11 cellular contexts compared by ENCODE assay signal in genomic region chr7:157224627-157225026, GRCh38.
DNase-seq lines count a peak whose midpoint lies in the region; ATAC-seq and TF ChIP-seq lines count a peak whose summit lies in the region.
"Had no signal": no experiment of that assay in that cellular context is flagged by ENCODE, and none has a peak within 500 bp of the region (broad histone marks: within the 10 kb centered on the region; RNA-seq: fewer than 3 reads in every experiment).

No MANE protein-coding gene starts in this region.

- H3K4me2 ChIP-seq in DOHH2 (ENCODE audit: low read length), result no peak overlapping the region

- H3K9me2 ChIP-seq in DOHH2 (replicated peaks; ENCODE audit: control insufficient read depth, low read length), result no peaks in the 10 kb centered on the region

- H3K79me2 ChIP-seq in DOHH2 (ENCODE audit: control insufficient read depth, low read length), result no peaks in the 10 kb centered on the region

- DNase-seq in M059J (ENCODE audit: low read depth), result peak; percentile 30
- DNase-seq in astrocyte of the hippocampus (ENCODE audit: low read depth, low spot score), result peak; percentile 38
- DNase-seq in medulla oblongata (ENCODE audit: extremely low spot score), result peak; percentile 30
- DNase-seq in ascending aorta (ENCODE audit: low spot score in 2 of 2), result no peak
- no peak for DNase-seq in T-helper 9 cell
- DNase-seq in activated CD8-positive, alpha-beta memory T cell treated with anti-CD3 and anti-CD28 coated beads, Interleukin-2, amount 50 U/mL, for 48 hours, result no peak
- DNase-seq: activated CD4-positive, alpha-beta T cell treated with anti-CD3 and anti-CD28 coated beads for 1 hour; anterior cingulate cortex had no signal

- H3F3A ChIP-seq in DOHH2 (ENCODE audit: control insufficient read depth, insufficient read depth), result 0 out of 2 replicates have a peak, but pooled peaks cover 2% of the 10 kb centered on the region

- H3K9me3 ChIP-seq in DOHH2 (ENCODE audit: control insufficient read depth, insufficient read depth, low read length) (no peaks in the 10 kb centered on the region), ascending aorta (no peaks in the 10 kb centered on the region)

- intact Hi-C loops in ascending aorta (cut with DNase I), result no loop called here

- TF ChIP-seq CTCF in DOHH2 (IDR thresholded peaks at IDR 0.05; ENCODE audit: low read depth, low read length, poor library complexity, severe bottlenecking), result peak; percentile 29
- no peak for TF ChIP-seq CTCF in ascending aorta (IDR thresholded peaks at IDR 0.05)

- H3K36me3 ChIP-seq in DOHH2 (ENCODE audit: control insufficient read depth, low read length) (peaks cover 81% of the 10 kb centered on the region), ascending aorta (peaks cover 11 to 48% of the 10 kb centered on the region in 2 donors)

- H3K4me1 ChIP-seq in DOHH2 (ENCODE audit: control insufficient read depth, low read length) (no peaks in the 10 kb centered on the region), ascending aorta (no peaks in the 10 kb centered on the region)

- H3K27me3 ChIP-seq in DOHH2 (ENCODE audit: control insufficient read depth, low read length), result no peaks in the 10 kb centered on the region
- no peaks in the 10 kb centered on the region for H3K27me3 ChIP-seq in ascending aorta

- H3K27ac ChIP-seq in DOHH2 (ENCODE audit: low read depth, low read length) (no peak overlapping the region), ascending aorta (no peak overlapping the region)

- no peak overlapping the region for H3K4me3 ChIP-seq in DOHH2 (ENCODE audit: low read length)
- H3K4me3 ChIP-seq in ascending aorta, result no peak overlapping the region

- no peaks in the 10 kb centered on the region for H4K20me1 ChIP-seq in DOHH2 (ENCODE audit: control insufficient read depth, insufficient read depth, low read depth, low read length)

- ATAC-seq in HG03196 (IDR thresholded peaks at IDR 0.05; ENCODE audit: unreplicated experiment), result no peak
- ATAC-seq: sciatic nerve had no signal

Comparison
In these comparisons a context has a peak if more than half of its experiments do, and no peak if none do; other contexts are left out.
1. DNase-seq: peak in M059J (single experiment), astrocyte of the hippocampus (single experiment) and medulla oblongata (single experiment); none in ascending aorta (0 of 2), T-helper 9 cell (single experiment) and activated CD8-positive, alpha-beta memory T cell treated with anti-CD3 and anti-CD28 coated beads, Interleukin-2, amount 50 U/mL, for 48 hours (single experiment).